10 cellular contexts compared by ENCODE assay signal in genomic region chr5:179343902-179344300, GRCh38. TPM values are rescaled to one million over a fixed set of nuclear protein-coding genes. Genes with fewer than 3 reads are reported as not detected.
DNase-seq lines count a peak whose midpoint lies in the region; TF ChIP-seq lines count a peak whose summit lies in the region.
"Had no signal": no experiment of that assay in that cellular context is flagged by ENCODE, and none has a peak within 500 bp of the region (broad histone marks: within the 10 kb centered on the region; RNA-seq: fewer than 3 reads in every experiment).

No MANE protein-coding gene starts in this region.

- peak; percentile 43 to 65 (median 49) for TF ChIP-seq CTCF in ascending aorta (IDR thresholded peaks at IDR 0.05)
- peak; percentile 63 for TF ChIP-seq CTCF in tibial artery (IDR thresholded peaks at IDR 0.05)

- peaks cover 0 to 3% of the 10 kb centered on the region in 2 donors for H3K36me3 ChIP-seq in ascending aorta
- H3K36me3 ChIP-seq in tibial artery: no peaks in the 10 kb centered on the region
- H3K36me3 ChIP-seq: neutrophil had no signal

- in situ Hi-C loops in ACHN (cut with HindIII; ENCODE audit: low pct_ligation_motif_present, low pct_unique_long_range_greater_than_20kb, low sequenced_read_pairs): no loop called here

- H3K4me1 ChIP-seq in ascending aorta (peaks cover 6 to 15% of the 10 kb centered on the region in 2 donors), tibial artery (peaks cover 0 to 38% (median 24%) of the 10 kb centered on the region in 4 donors)

- H3K27ac ChIP-seq in ascending aorta: peak overlapping the region; percentile 60 to 64
- peak overlapping the region; percentile 59 to 72 for H3K27ac ChIP-seq in tibial artery
- H3K27ac ChIP-seq: neutrophil had no signal

- peak; percentile 37 for DNase-seq in activated CD4-positive, alpha-beta T cell treated with anti-CD3 and anti-CD28 coated beads for 48 hours
- no peak for DNase-seq in activated CD4-positive, alpha-beta T cell treated with anti-CD3 and anti-CD28 coated beads, Interleukin-2, amount 50 U/mL, for 1 hour
- DNase-seq in ascending aorta (ENCODE audit: low spot score in 2 of 2) (no peak), iris pigment epithelial cell (ENCODE audit: low read depth) (peak; percentile 45), tibial artery (peak in 1 of 2 donors; percentile 78), ACHN (no peak), NCI-H2081 (lab: John Stamatoyannopoulos, UW) (no peak), UCSD-AML1 (lab: John Stamatoyannopoulos, UW; ENCODE audit: unreplicated experiment) (no peak)

- intact Hi-C loops in ascending aorta (cut with DNase I) (loop anchor here (2.0 to 10.0 kb wide), 3 partner anchors 29 to 173 kb away; no protein-coding TSS in a partner anchor), tibial artery (cut with DNase I; ENCODE audit: low total_unique reads) (loop anchor here (1.0 to 10.0 kb wide), 3 partner anchors 79 to 176 kb away; no protein-coding TSS in a partner anchor)

- H3K9me3 ChIP-seq in ascending aorta (no peaks in the 10 kb centered on the region), tibial artery (no peaks in the 10 kb centered on the region)
- H3K9me3 ChIP-seq: neutrophil had no signal

- H3K4me3 ChIP-seq in ascending aorta (peak overlapping the region; percentile 72 to 80), tibial artery (peak overlapping the region; percentile 71 to 75)

- H3K27me3 ChIP-seq in ascending aorta: no peaks in the 10 kb centered on the region
- no peaks in the 10 kb centered on the region for H3K27me3 ChIP-seq in tibial artery

RNA-seq across cellular contexts. Expression of gene ADAMTS2, which starts 1.4 kb away (rescaled TPM):
- total RNA-seq in ascending aorta: 51.0 TPM
- total RNA-seq: T-helper 1 cell treated with Interleukin-12 subunit alpha and Interleukin-12 subunit beta and Interleukin-4 antibody, amounts not matched to agents 30 ng/mL and 1 ng/mL, for 36 hours had no signal

Comparison
In these comparisons a context has a peak if more than half of its experiments do, and no peak if none do; other contexts are left out.
1. DNase-seq: peak in activated CD4-positive, alpha-beta T cell treated with anti-CD3 and anti-CD28 coated beads for 48 hours (single experiment) and iris pigment epithelial cell (single experiment); none in activated CD4-positive, alpha-beta T cell treated with anti-CD3 and anti-CD28 coated beads, Interleukin-2, amount 50 U/mL, for 1 hour (single experiment), ascending aorta (0 of 2), ACHN (single experiment), NCI-H2081 (0 of 2) and UCSD-AML1 (single experiment).